ENCODE assay signal across 15 cellular contexts in genomic region chr14:75609606-75610476, GRCh38. TPM values are rescaled to one million over a fixed set of nuclear protein-coding genes. Genes with fewer than 3 reads are reported as not detected.
A peak's percentile ranks its signal among the peaks of the same experiment; 100 is the strongest.
DNase-seq lines count a peak whose midpoint lies in the region; ATAC-seq and TF ChIP-seq lines count a peak whose summit lies in the region.
"Had no signal": no experiment of that assay in that cellular context is flagged by ENCODE, and none has a peak within 500 bp of the region (broad histone marks: within the 10 kb centered on the region; RNA-seq: fewer than 3 reads in every experiment).

No MANE protein-coding gene starts in this region.

- in situ Hi-C loops in astrocyte of the spinal cord (cut with HindIII; ENCODE audit: low sequenced_read_pairs), result no loop called here

- H3K27ac ChIP-seq in ACC112 (ENCODE audit: low read depth, low read length) (peak overlapping the region; percentile 67), left ventricle myocardium inferior (replicated peaks) (peak overlapping the region; percentile 51), psoas muscle (no peak overlapping the region)

- peak overlapping the region; percentile 9; the same call in 1 of the 2 replicates for H3K4me3 ChIP-seq in ACC112 (ENCODE audit: low read depth, low read length)
- H3K4me3 ChIP-seq in astrocyte of the spinal cord (ENCODE audit: low read depth, low read length), result no peak overlapping the region
- no peak overlapping the region for H3K4me3 ChIP-seq in left ventricle myocardium inferior
- H3K4me3 ChIP-seq in psoas muscle, result no peak overlapping the region

- H3K36me3 ChIP-seq in ACC112 (ENCODE audit: insufficient read depth, low read length) (peaks cover 7% of the 10 kb centered on the region; the same call in 1 of the 2 replicates), left ventricle myocardium inferior (no peaks in the 10 kb centered on the region), psoas muscle (ENCODE audit: insufficient read depth in 1 of 2, low read depth in 1 of 2) (no peaks in the 10 kb centered on the region)

- peaks cover 5% of the 10 kb centered on the region for H3K9me3 ChIP-seq in left ventricle myocardium inferior (replicated peaks)
- H3K9me3 ChIP-seq in psoas muscle, result peaks cover 3% of the 10 kb centered on the region
- H3K9me3 ChIP-seq: SK-N-SH had no signal

- intact Hi-C loops in left ventricle myocardium inferior (cut with micrococcal nuclease) (no loop called here), psoas muscle (cut with DNase I) (no loop called here)

- H3K4me1 ChIP-seq in ACC112 (ENCODE audit: control insufficient read depth, insufficient read depth, low read length, unreplicated experiment), result peaks cover 34% of the 10 kb centered on the region
- peaks cover 54% of the 10 kb centered on the region for H3K4me1 ChIP-seq in left ventricle myocardium inferior
- peaks cover 7% of the 10 kb centered on the region for H3K4me1 ChIP-seq in psoas muscle

- H3K79me2 ChIP-seq in ACC112 (ENCODE audit: control insufficient read depth, insufficient read depth, low read length, unreplicated experiment), result no peaks in the 10 kb centered on the region

- no peak for TF ChIP-seq CTCF in astrocyte of the spinal cord (IDR thresholded peaks at IDR 0.05; ENCODE audit: low read depth, low read length)
- TF ChIP-seq CTCF in left ventricle myocardium inferior (IDR thresholded peaks at IDR 0.05; ENCODE audit: borderline replicate concordance), result no peak
- TF ChIP-seq CTCF in psoas muscle (IDR thresholded peaks at IDR 0.05), result no peak

- DNase-seq in astrocyte of the spinal cord (ENCODE audit: low read depth, low spot score) (peak; percentile 67), left ventricle myocardium inferior (no peak), psoas muscle (no peak), ecto neural progenitor cell (ENCODE audit: low spot score) (no peak)
- DNase-seq: ACHN; activated CD4-positive, alpha-beta memory T cell treated with anti-CD3 and anti-CD28 coated beads, Interleukin-2, amount 10 ng/mL, durations not matched to agents 7 days and 5 days; aorta; NCI-H187; NCI-H510A; SK-N-SH had no signal

- 50 to 64% (median 53%) methylated on average over 9 of the region's 9 CpGs for WGBS in psoas muscle, 3 donors

- ATAC-seq in psoas muscle (peak in 3 of 4 donors; percentile 38 to 59 (median 51)), HG03108 (IDR thresholded peaks at IDR 0.05; ENCODE audit: unreplicated experiment) (no peak), GM21360 (IDR thresholded peaks at IDR 0.05; ENCODE audit: unreplicated experiment) (no peak), GM18868 (IDR thresholded peaks at IDR 0.05; ENCODE audit: unreplicated experiment) (no peak)

- no peak overlapping the region for H2AFZ ChIP-seq in ACC112 (ENCODE audit: low read length, unreplicated experiment)

- H3K27me3 ChIP-seq in ACC112 (ENCODE audit: insufficient read depth, low read length), result no peaks in the 10 kb centered on the region
- no peaks in the 10 kb centered on the region for H3K27me3 ChIP-seq in left ventricle myocardium inferior (ENCODE audit: low read depth)
- H3K27me3 ChIP-seq in psoas muscle (ENCODE audit: insufficient read depth in 3 of 3, low read length in 2 of 3), result no peaks in the 10 kb centered on the region

RNA-seq across cellular contexts. Expression of gene FLVCR2, which starts 31.4 kb away (rescaled TPM):
- total RNA-seq in left ventricle myocardium inferior, result 3.2 TPM
- total RNA-seq in psoas muscle, result 1 to 10 TPM in 3 of 4 donors, under 1 TPM in 1; 0.71 to 9.4 (median 5.7) TPM
- polyA plus RNA-seq in psoas muscle, result 1 to 10 TPM; 2.5 to 9.8 (median 4.2) TPM
- total RNA-seq: OCI-LY7 had no signal

RNA-seq across cellular contexts. Expression of gene ERG28, which starts 50.8 kb away (rescaled TPM):
- 6.8 TPM for total RNA-seq in left ventricle myocardium inferior
- 1 to 10 TPM; 3.6 to 6.1 (median 4.8) TPM for total RNA-seq in psoas muscle
- polyA plus RNA-seq in psoas muscle, result 1 to 10 TPM; 4.9 to 6.4 (median 5.6) TPM

RNA-seq across cellular contexts. Expression of gene TTLL5, which starts 51.2 kb away (rescaled TPM):
- total RNA-seq in left ventricle myocardium inferior (16.3 TPM), psoas muscle (10 to 100 TPM in 3 of 4 donors, 1 to 10 TPM in 1; 5.7 to 17.2 (median 11.0) TPM)
- polyA plus RNA-seq in psoas muscle, result 1 to 10 TPM; 4.6 to 9.1 (median 5.5) TPM

Comparison
In these comparisons a context has a peak if more than half of its experiments do, and no peak if none do; other contexts are left out.
1. ATAC-seq: peak in psoas muscle (3 of 4); none in HG03108 (single experiment), GM21360 (single experiment) and GM18868 (single experiment).